9 cellular contexts compared by ENCODE assay signal in the genomic region with DNA sequence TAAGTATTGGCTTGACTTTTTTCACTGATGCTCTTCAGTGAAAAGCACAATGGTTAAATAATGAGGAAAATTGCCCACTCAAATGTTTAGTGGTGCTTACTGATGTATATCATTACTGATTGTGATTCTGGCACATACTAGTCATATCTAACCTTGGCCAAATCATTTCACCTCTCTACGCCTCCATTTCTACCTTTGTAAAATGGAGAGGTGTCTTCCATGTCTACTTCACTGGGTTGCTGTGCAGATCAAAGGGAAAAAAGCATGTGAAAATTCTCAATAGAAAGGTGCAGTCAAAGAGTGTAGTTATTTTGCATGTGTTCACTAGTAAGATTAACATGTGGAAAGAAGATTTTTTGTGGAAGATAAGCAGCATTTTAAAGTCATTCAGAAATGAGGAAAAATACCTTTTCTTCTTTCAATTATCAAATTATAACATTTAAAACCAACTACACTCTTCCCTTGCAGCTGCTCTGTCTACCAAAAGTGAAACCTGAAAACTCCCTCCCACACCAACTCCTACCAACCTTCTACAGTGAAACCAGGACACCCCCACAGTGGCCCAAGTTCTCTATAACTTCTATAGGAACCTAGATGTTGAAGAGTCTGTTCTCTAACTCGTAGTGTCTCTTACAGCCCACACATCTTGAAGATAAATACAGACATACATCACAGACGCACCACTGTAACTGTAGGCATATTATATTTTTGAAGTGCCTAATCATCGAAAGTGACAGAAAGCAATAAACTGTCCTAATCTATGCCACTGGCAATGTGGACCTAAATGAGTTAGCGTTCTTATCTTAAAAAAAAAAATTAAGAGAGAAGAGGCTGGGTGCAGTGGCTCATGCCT. TPM values are rescaled to one million over a fixed set of nuclear protein-coding genes. Genes with fewer than 3 reads are reported as not detected.
DNase-seq lines count a peak whose midpoint lies in the region; ATAC-seq and TF ChIP-seq lines count a peak whose summit lies in the region.
"Had no signal": no experiment of that assay in that cellular context is flagged by ENCODE, and none has a peak within 500 bp of the region (broad histone marks: within the 10 kb centered on the region; RNA-seq: fewer than 3 reads in every experiment).

No MANE protein-coding gene starts in this region.

- H3K27me3 ChIP-seq in foreskin keratinocyte = peaks cover 5% of the 10 kb centered on the region

- DNase-seq in GM10248 (ENCODE audit: extremely low spot score) = peak; percentile 42
- peak; percentile 66 for DNase-seq in activated naive CD4-positive, alpha-beta T cell treated with anti-CD3 and anti-CD28 coated beads for 36 hours
- peak in 2 of 3 donors; percentile 36 to 41 for DNase-seq in stimulated activated CD4-positive, alpha-beta T cell treated with anti-CD3 and anti-CD28 coated beads, TNF-alpha, amount 100 ng/mL, for 48 hours (ENCODE audit: low read depth in 3 of 3)
- DNase-seq in foreskin keratinocyte = no peak
- no peak for DNase-seq in WTC11 (ENCODE audit: low spot score)
- no peak for DNase-seq in foreskin fibroblast

- no peaks in the 10 kb centered on the region for H3K27me3 Mint-ChIP-seq in activated naive CD4-positive, alpha-beta T cell treated with anti-CD3 and anti-CD28 coated beads for 36 hours (ENCODE audit: low read depth)
- H3K27me3 Mint-ChIP-seq in WTC11 (ENCODE audit: low read depth) = no peaks in the 10 kb centered on the region

- H3K27ac ChIP-seq in foreskin keratinocyte = no peak overlapping the region

- no peak for TF ChIP-seq CTCF in GM10248 (IDR thresholded peaks at IDR 0.05; ENCODE audit: control extremely low read depth, extremely low read depth, low read depth, missing control alignments)
- no peak for TF ChIP-seq CTCF in foreskin keratinocyte (conservative IDR thresholded peaks at IDR 0.05)
- TF ChIP-seq CTCF in WTC11 (IDR thresholded peaks at IDR 0.05) = no peak
- no peak for TF ChIP-seq CTCF in foreskin fibroblast (IDR thresholded peaks at IDR 0.05; ENCODE audit: low read depth, low read length)

- intact Hi-C loops in activated naive CD4-positive, alpha-beta T cell treated with anti-CD3 and anti-CD28 coated beads for 36 hours (cut with micrococcal nuclease) = loop anchor here (1.0 to 10.0 kb wide), 11 partner anchors 15 to 671 kb away; partner anchors contain the start of genes CD200, GTPBP8 and SLC35A5

- peak overlapping the region; percentile 52 for H3K27ac Mint-ChIP-seq in activated naive CD4-positive, alpha-beta T cell treated with anti-CD3 and anti-CD28 coated beads for 36 hours
- H3K27ac Mint-ChIP-seq in WTC11 = no peak overlapping the region

- H3K4me3 ChIP-seq in foreskin fibroblast (ENCODE audit: low read depth in 1 of 2, low read length in 2 of 2) = no peak overlapping the region

- no peaks in the 10 kb centered on the region for H3K4me1 ChIP-seq in foreskin keratinocyte

- peak overlapping the region; percentile 70 for H3K4me3 Mint-ChIP-seq in activated naive CD4-positive, alpha-beta T cell treated with anti-CD3 and anti-CD28 coated beads for 36 hours
- H3K4me3 Mint-ChIP-seq in WTC11 = no peak overlapping the region

- H3K36me3 Mint-ChIP-seq in activated naive CD4-positive, alpha-beta T cell treated with anti-CD3 and anti-CD28 coated beads for 36 hours (ENCODE audit: low read depth) = no peaks in the 10 kb centered on the region
- H3K36me3 Mint-ChIP-seq in WTC11 = no peaks in the 10 kb centered on the region

- CTCF ChIA-PET in GM10248 (lab: Yijun Ruan, JAX) (interaction anchor here (1.3 to 4.8 kb wide), 9 partner anchors 8 to 331 kb away, joined by 4 to 26 read pairs (median 5); partner anchors contain the start of gene GTPBP8), WTC11 (lab: Charles Lee) (no interaction called here)
- CTCF ChIA-PET in activated naive CD4-positive, alpha-beta T cell treated with anti-CD3 and anti-CD28 coated beads for 36 hours (lab: Charles Lee) = interaction anchor here (0.6 to 4.0 kb wide), 13 partner anchors 9 to 1400 kb away, joined by 3 to 25 read pairs (median 4); partner anchors contain the start of gene GTPBP8

- H3K9me3 Mint-ChIP-seq in activated naive CD4-positive, alpha-beta T cell treated with anti-CD3 and anti-CD28 coated beads for 36 hours = no peaks in the 10 kb centered on the region
- no peaks in the 10 kb centered on the region for H3K9me3 Mint-ChIP-seq in WTC11

- POLR2A ChIA-PET in GM10248 (lab: Yijun Ruan, JAX) = no interaction called here
- POLR2A ChIA-PET in WTC11 (lab: Charles Lee) = no interaction called here

- ATAC-seq in GM21381 (IDR thresholded peaks at IDR 0.05; ENCODE audit: unreplicated experiment) (peak; percentile 88), HG03571 (IDR thresholded peaks at IDR 0.05; ENCODE audit: unreplicated experiment) (peak; percentile 72), foreskin keratinocyte (no peak), WTC11 (no peak)

- peaks cover 82% of the 10 kb centered on the region for H3K4me1 Mint-ChIP-seq in activated naive CD4-positive, alpha-beta T cell treated with anti-CD3 and anti-CD28 coated beads for 36 hours (ENCODE audit: low read depth)
- H3K4me1 Mint-ChIP-seq in WTC11 = no peaks in the 10 kb centered on the region

TF ChIP-seq in WTC11, 78 proteins besides CTCF, POLR2A, EP300 and RAD21:
- TF ChIP-seq ZBTB43 (CRISPR knock-in tag; IDR thresholded peaks at IDR 0.05) (no peak), MYBL2 (CRISPR knock-in tag; IDR thresholded peaks at IDR 0.05) (no peak), MXD4 (CRISPR knock-in tag; IDR thresholded peaks at IDR 0.05; ENCODE audit: borderline replicate concordance) (no peak), ZNF121 (CRISPR knock-in tag; IDR thresholded peaks at IDR 0.05) (no peak), GABPB1 (CRISPR knock-in tag; IDR thresholded peaks at IDR 0.05) (no peak)

RNA-seq across cellular contexts. Expression of gene CD200R1, which starts 1.4 kb away (rescaled TPM):
- 1 to 10 TPM; 1.1 TPM for total RNA-seq in activated naive CD4-positive, alpha-beta T cell treated with anti-CD3 and anti-CD28 coated beads for 36 hours
- total RNA-seq in foreskin keratinocyte = 0.04 TPM in 1 of 2 replicates, not detected in the other
- polyA plus RNA-seq in foreskin keratinocyte = 0.01 TPM in 1 of 2 replicates, not detected in the other
- total RNA-seq in WTC11 (2021) = not detected in 3 replicates
- total RNA-seq: renal cortical epithelial cell had no signal

RNA-seq across cellular contexts. Expression of gene GTPBP8, which starts 17.2 kb away (rescaled TPM):
- total RNA-seq in activated naive CD4-positive, alpha-beta T cell treated with anti-CD3 and anti-CD28 coated beads for 36 hours = 10 to 100 TPM; 62.8 to 68.9 TPM
- total RNA-seq in foreskin keratinocyte = 19.5 and 19.6 TPM in 2 replicates
- polyA plus RNA-seq in foreskin keratinocyte = 10.7 and 12.3 TPM in 2 replicates
- total RNA-seq in WTC11 (2021) = 18.6 to 19.5 TPM (median 18.6 TPM) in 3 replicates

Comparison
In these comparisons a context has a peak if more than half of its experiments do, and no peak if none do; other contexts are left out.
1. DNase-seq: peak in GM10248 (single experiment), activated naive CD4-positive, alpha-beta T cell treated with anti-CD3 and anti-CD28 coated beads for 36 hours (single experiment) and stimulated activated CD4-positive, alpha-beta T cell treated with anti-CD3 and anti-CD28 coated beads, TNF-alpha, amount 100 ng/mL, for 48 hours (2 of 3); none in foreskin keratinocyte (0 of 2), WTC11 (single experiment) and foreskin fibroblast (0 of 2).
2. ATAC-seq: peak in GM21381 (single experiment) and HG03571 (single experiment); none in foreskin keratinocyte (single experiment) and WTC11 (single experiment).